ENCODE assay signal across 18 cellular contexts in the genomic region with DNA sequence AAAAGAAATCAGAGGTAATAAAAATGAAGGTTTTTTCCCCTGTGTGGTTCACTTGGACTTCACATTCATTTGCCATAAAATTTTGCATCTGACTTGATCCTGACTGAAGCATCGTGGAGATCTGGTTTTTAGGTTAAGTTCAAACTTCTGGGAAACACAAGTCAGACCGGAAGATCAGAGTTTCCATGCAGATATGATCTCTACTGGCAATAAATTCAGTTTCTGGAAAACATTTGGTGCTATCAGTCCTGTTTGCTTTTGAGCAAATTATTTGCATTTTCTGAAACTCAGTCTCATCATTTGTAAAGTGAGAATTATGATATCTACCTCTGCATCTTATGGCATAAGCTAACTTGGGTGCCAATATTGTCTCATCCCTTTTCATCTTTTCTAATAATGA.
"Had no signal": no experiment of that assay in that cellular context is flagged by ENCODE, and none has a peak within 500 bp of the region (broad histone marks: within the 10 kb centered on the region; RNA-seq: fewer than 3 reads in every experiment).

No MANE protein-coding gene starts in this region.

- H3K36me3 Mint-ChIP-seq: IgD-negative memory B cell had no signal

- H3K9ac ChIP-seq: KMS-11 had no signal

- H3K27me3 ChIP-seq: SJSA1 had no signal

- DNase-seq: NCI-H1048, NCI-H1105, NCI-H1417, NCI-H1436 treated with DMSO at 0.1 percent for 48 hours, NCI-H1694, NCI-H187 treated with DMSO at 0.1 percent for 48 hours, NCI-H2081, NCI-H2107, NCI-H2227 treated with DMSO at 0.1 percent for 48 hours, NCI-H774, Right ventricle myocardium superior, SIG-M5 had no signal

- H3K9me3 ChIP-seq: SJSA1 had no signal

- H3K4me3 Mint-ChIP-seq: IgD-negative memory B cell had no signal

- H3K36me3 ChIP-seq: SJSA1 had no signal

- H3K4me3 ChIP-seq: K562, SJSA1, SK-N-MC had no signal

- H3K27ac Mint-ChIP-seq: IgD-negative memory B cell had no signal

- H3K27ac ChIP-seq: HL-60, KMS-11, SJSA1, SK-N-MC had no signal

- H3K4me2 ChIP-seq: KMS-11 had no signal
